8 cellular contexts compared by ENCODE assay signal in genomic region chr4:107824367-107825071, GRCh38. TPM values are rescaled to one million over a fixed set of nuclear protein-coding genes. Genes with fewer than 3 reads are reported as not detected.
DNase-seq lines count a peak whose midpoint lies in the region; ATAC-seq, FAIRE-seq and TF ChIP-seq lines count a peak whose summit lies in the region.

Gene SGMS2, plus strand, starts transcription at chr4:107824932. Its CDS starts 70,622 bp downstream, at chr4:107895554.

- peaks cover 8% of the 10 kb centered on the region for H3F3A ChIP-seq in smooth muscle cell (ENCODE audit: low read depth)

- FAIRE-seq in kidney (lab: Jason Lieb, UNC), result no peak

- H2AFZ ChIP-seq in smooth muscle cell (ENCODE audit: low read depth), result peak within 1 kb of the TSS; percentile 81

- peaks cover 31% of the 10 kb centered on the region for H3K79me2 ChIP-seq in smooth muscle cell (ENCODE audit: low read depth)

- peaks cover 3% of the 10 kb centered on the region for H4K20me1 ChIP-seq in smooth muscle cell (ENCODE audit: low read depth)

- intact Hi-C loops in kidney (cut with DNase I), result no loop called here

- peak within 1 kb of the TSS; percentile 88 for H3K4me2 ChIP-seq in smooth muscle cell

- H3K36me3 ChIP-seq in WERI-Rb-1, result no peaks in the 10 kb centered on the region
- no peaks in the 10 kb centered on the region for H3K36me3 ChIP-seq in kidney (ENCODE audit: control insufficient read depth in 1 of 2, insufficient read depth in 2 of 2, low read length in 2 of 2)
- no peaks in the 10 kb centered on the region for H3K36me3 ChIP-seq in smooth muscle cell (ENCODE audit: low read depth)

- peaks cover 4 to 5% of the 10 kb centered on the region in 2 donors for H3K4me1 ChIP-seq in kidney (ENCODE audit: control insufficient read depth in 1 of 2, insufficient read depth in 1 of 2, low read depth in 1 of 2, low read length in 2 of 2)
- peaks cover 5% of the 10 kb centered on the region for H3K4me1 ChIP-seq in smooth muscle cell (ENCODE audit: low read depth)

- WGBS in smooth muscle cell (ENCODE audit: low lambda C conversion rate), result under 1% methylated on average over 40 of the region's 64 CpGs

- DNase-seq in EH (ENCODE audit: low read depth) (peak; percentile 90), HuH-7 (ENCODE audit: low spot score) (peak; percentile 36), WERI-Rb-1 (peak; percentile 73), cerebellum (ENCODE audit: low spot score) (peak; percentile 79), kidney (peak; percentile 96), smooth muscle cell (lab: John Stamatoyannopoulos, UW; ENCODE audit: unreplicated experiment) (peak; percentile 74), NCI-H2107 (lab: John Stamatoyannopoulos, UW) (no peak)

- H3K27ac ChIP-seq in WERI-Rb-1 (peak within 1 kb of the TSS; percentile 43; the same call in 1 of the 2 replicates), kidney (ENCODE audit: low read depth in 2 of 2, low read length in 2 of 2) (peak within 1 kb of the TSS; percentile 88 to 92), smooth muscle cell (ENCODE audit: low read depth) (peak within 1 kb of the TSS; percentile 98)

- H3K27me3 ChIP-seq in WERI-Rb-1 (ENCODE audit: insufficient read depth, low read depth, severe bottlenecking) (no peaks in the 10 kb centered on the region), smooth muscle cell (ENCODE audit: low read depth) (no peaks in the 10 kb centered on the region)

- H3K9me3 ChIP-seq in WERI-Rb-1 (ENCODE audit: severe bottlenecking) (no peaks in the 10 kb centered on the region), kidney (ENCODE audit: control insufficient read depth in 1 of 2, low read length in 2 of 2) (no peaks in the 10 kb centered on the region), smooth muscle cell (replicated peaks; ENCODE audit: low read depth) (no peaks in the 10 kb centered on the region)

- TF ChIP-seq CTCF in WERI-Rb-1 (IDR thresholded peaks at IDR 0.05; ENCODE audit: low read depth, low read length), result no peak
- no peak for TF ChIP-seq CTCF in kidney (IDR thresholded peaks at IDR 0.05; ENCODE audit: borderline replicate concordance, extremely low read depth, insufficient read depth)
- no peak for TF ChIP-seq CTCF in smooth muscle cell (IDR thresholded peaks at IDR 0.05; ENCODE audit: borderline replicate concordance, insufficient read depth, poor library complexity, severe bottlenecking)

- ATAC-seq in GM21529 (IDR thresholded peaks at IDR 0.05; ENCODE audit: unreplicated experiment), result peak; percentile 59

- H3K4me3 ChIP-seq in WERI-Rb-1 (ENCODE audit: low read depth, low read length) (peak within 1 kb of the TSS; percentile 92), kidney (ENCODE audit: low read length in 2 of 2) (peak within 1 kb of the TSS; percentile 61 to 89), smooth muscle cell (peak within 1 kb of the TSS; percentile 81)

- H3K9ac ChIP-seq in kidney (ENCODE audit: low read length in 2 of 2) (peak within 1 kb of the TSS; percentile 72 to 74), smooth muscle cell (ENCODE audit: low read depth) (peak within 1 kb of the TSS; percentile 97)

RNA-seq across cellular contexts. Expression of gene SGMS2, which starts in this region (rescaled TPM):
- total RNA-seq in cerebellum (5.2 TPM), kidney (67.7 TPM), smooth muscle cell (55.5 and 82.7 TPM in 2 replicates)
- polyA plus RNA-seq in kidney (ENCODE audit: insufficient read depth, low read depth, low replicate concordance) (5.3 TPM), smooth muscle cell (16.2 and 24.7 TPM in 2 replicates)

Comparison
In these comparisons a context has a peak if more than half of its experiments do, and no peak if none do; other contexts are left out.
1. H3K27ac ChIP-seq: peak in every context shown above with its lines; median percentile 98 in smooth muscle cell; 90 in kidney; 43 in WERI-Rb-1.